In the genomic region with DNA sequence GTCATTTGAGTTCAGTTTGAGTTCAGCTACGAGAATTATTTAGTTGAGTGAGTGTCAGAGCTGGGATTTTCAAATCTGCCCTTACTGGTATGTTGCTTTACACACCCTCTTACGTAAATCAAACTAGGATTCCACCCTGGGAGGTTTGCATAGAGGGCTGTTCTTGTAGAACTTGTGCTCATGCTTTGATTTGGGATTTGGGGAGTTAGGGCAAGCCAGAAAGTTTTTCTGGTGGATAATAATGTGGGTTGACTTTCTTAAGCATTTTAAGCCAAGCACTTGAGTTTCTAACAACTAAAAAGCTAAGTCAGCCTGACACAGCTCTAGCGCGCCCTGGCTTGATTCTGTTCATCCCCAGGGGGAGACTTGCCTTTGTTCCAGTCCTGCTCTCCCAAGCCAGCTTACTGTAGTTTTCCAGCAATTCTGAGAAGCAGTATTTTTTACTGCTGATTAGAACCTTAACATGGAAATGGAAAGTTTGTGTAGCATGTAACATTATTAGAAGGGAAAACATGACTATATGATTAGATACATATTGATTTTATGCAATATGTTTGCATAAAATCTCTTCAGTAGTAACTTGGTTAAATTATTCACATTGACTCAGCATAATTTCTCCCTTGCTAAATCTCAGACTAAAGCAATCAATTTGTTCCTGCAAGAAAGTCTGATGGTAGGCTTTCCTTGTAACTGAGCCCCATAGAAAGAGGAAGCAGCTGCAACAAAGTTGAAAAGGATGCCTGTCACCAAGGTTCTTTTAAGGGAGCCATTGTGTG, we compare ENCODE assay signal across 8 cellular contexts. TPM values are rescaled to one million over a fixed set of nuclear protein-coding genes. Genes with fewer than 3 reads are reported as not detected.
DNase-seq lines count a peak whose midpoint lies in the region; ATAC-seq, FAIRE-seq and TF ChIP-seq lines count a peak whose summit lies in the region.

No MANE protein-coding gene starts in this region.

- peak overlapping the region; percentile 98 to 99 (median 98) for H3K27ac Mint-ChIP-seq in nephron

- H3K36me3 ChIP-seq in esophagus squamous epithelium, result no peaks in the 10 kb centered on the region

- peaks cover 20% of the 10 kb centered on the region for H3K36me3 Mint-ChIP-seq in nephron (ENCODE audit: low read depth)

- peak; percentile 53 for FAIRE-seq in H54 (lab: Jason Lieb, UNC)

- no peaks in the 10 kb centered on the region for H3K27me3 ChIP-seq in esophagus squamous epithelium

- H3K4me1 ChIP-seq in esophagus squamous epithelium, result peaks cover 20 to 67% (median 37%) of the 10 kb centered on the region in 3 donors

- peaks cover 24% of the 10 kb centered on the region for H3K4me1 Mint-ChIP-seq in nephron

- H3K9me3 Mint-ChIP-seq in nephron, result no peaks in the 10 kb centered on the region

- ATAC-seq in GM18858 (IDR thresholded peaks at IDR 0.05; ENCODE audit: unreplicated experiment) (no peak), HG03565 (IDR thresholded peaks at IDR 0.05; ENCODE audit: unreplicated experiment) (no peak), GM21360 (IDR thresholded peaks at IDR 0.05; ENCODE audit: unreplicated experiment) (no peak), HG03139 (IDR thresholded peaks at IDR 0.05; ENCODE audit: unreplicated experiment) (no peak)

- intact Hi-C loops in esophagus squamous epithelium (cut with DNase I), result no loop called here

- no peak for TF ChIP-seq POLR2A in H54 (IDR thresholded peaks at IDR 0.05; ENCODE audit: low read depth, low read length)
- TF ChIP-seq POLR2A in esophagus squamous epithelium (IDR thresholded peaks at IDR 0.05), result no peak

- no peaks in the 10 kb centered on the region for H3K27me3 Mint-ChIP-seq in nephron (ENCODE audit: low read depth)

- H3K4me3 Mint-ChIP-seq in nephron, result peak overlapping the region; percentile 32 to 56 (median 53)

- H3K9me3 ChIP-seq in esophagus squamous epithelium, result no peaks in the 10 kb centered on the region

- H3K4me3 ChIP-seq in esophagus squamous epithelium, result peak overlapping the region in 3 of 4 donors; percentile 2 to 44 (median 14)

- WGBS in esophagus squamous epithelium, 2 donors, result 16 to 17% methylated on average over 4 of the region's 4 CpGs

- H3K27ac ChIP-seq in esophagus squamous epithelium, result peak overlapping the region; percentile 83 to 90 (median 88)

- no peak for TF ChIP-seq CTCF in esophagus squamous epithelium (IDR thresholded peaks at IDR 0.05)
- TF ChIP-seq CTCF in nephron (IDR thresholded peaks at IDR 0.05; ENCODE audit: unreplicated experiment in 3 of 3), result no peak

- DNase-seq in H54 (ENCODE audit: insufficient read length, low spot score) (no peak), RPMI8226 (peak; percentile 84), esophagus squamous epithelium (lab: John Stamatoyannopoulos, UW) (no peak)

RNA-seq across cellular contexts. Expression of a gene that starts 11.1 kb away (rescaled TPM):
- 1,000 to 10,000 TPM in 1 of 4 donors, 100 to 1,000 TPM in 3; 396 to 1,138 (median 704) TPM for total RNA-seq in esophagus squamous epithelium

RNA-seq across cellular contexts. Expression of a gene that starts 42.4 kb away (rescaled TPM):
- total RNA-seq in esophagus squamous epithelium, result 10 to 100 TPM in 1 of 4 donors, 1 to 10 TPM in 3; 5.6 to 15.7 (median 6.1) TPM
